ENCODE assay signal across 9 cellular contexts in genomic region chr4:184441461-184442392, GRCh38. TPM values are rescaled to one million over a fixed set of nuclear protein-coding genes. Genes with fewer than 3 reads are reported as not detected.
DNase-seq lines count a peak whose midpoint lies in the region; ATAC-seq and TF ChIP-seq lines count a peak whose summit lies in the region.
"Had no signal": no experiment of that assay in that cellular context is flagged by ENCODE, and none has a peak within 500 bp of the region (broad histone marks: within the 10 kb centered on the region; RNA-seq: fewer than 3 reads in every experiment).

No MANE protein-coding gene starts in this region.

- intact Hi-C loops in psoas muscle (cut with DNase I), result no loop called here

- ATAC-seq in T-helper 17 cell (no peak), gastroesophageal sphincter (no peak), psoas muscle (no peak)

- peak overlapping the region in 3 of 4 donors; percentile 10 to 36 (median 15) for H3K27ac ChIP-seq in gastroesophageal sphincter
- peak overlapping the region; percentile 39 for H3K27ac ChIP-seq in psoas muscle

- no peaks in the 10 kb centered on the region for H3K27me3 ChIP-seq in gastroesophageal sphincter
- no peaks in the 10 kb centered on the region for H3K27me3 ChIP-seq in psoas muscle (ENCODE audit: insufficient read depth in 3 of 3, low read length in 2 of 3)

- DNase-seq in EL (peak; percentile 47), T-helper 17 cell (no peak), psoas muscle (no peak), Kasumi-1 (lab: John Stamatoyannopoulos, UW) (no peak), GM03348 (ENCODE audit: low spot score) (no peak)
- DNase-seq in stimulated activated CD4-positive, alpha-beta T cell treated with anti-CD3 and anti-CD28 coated beads, Interleukin-2, amount 100 ng/mL, for 48 hours, result no peak
- DNase-seq: NCI-H1105 treated with DMSO at 0.1 percent for 48 hours; stimulated activated CD4-positive, alpha-beta T cell treated with anti-CD3 and anti-CD28 coated beads, Interleukin-4, amount 100 ng/mL, for 1 hour had no signal

- TF ChIP-seq CTCF in gastroesophageal sphincter (IDR thresholded peaks at IDR 0.05) (no peak), psoas muscle (IDR thresholded peaks at IDR 0.05) (no peak)

- no peak for TF ChIP-seq EP300 in gastroesophageal sphincter (IDR thresholded peaks at IDR 0.05)

- H3K4me3 ChIP-seq in gastroesophageal sphincter, result no peak overlapping the region
- no peak overlapping the region for H3K4me3 ChIP-seq in psoas muscle

- no peak overlapping the region for H3K4me3 Mint-ChIP-seq in T-helper 17 cell

- H3K36me3 ChIP-seq in gastroesophageal sphincter (no peaks in the 10 kb centered on the region), psoas muscle (ENCODE audit: insufficient read depth in 1 of 2, low read depth in 1 of 2) (no peaks in the 10 kb centered on the region)

- WGBS in gastroesophageal sphincter (ENCODE audit: low coverage in 1 of 2), 2 donors, result 51 to 54% methylated on average over 7 to 13 of the region's 13 CpGs
- WGBS in psoas muscle, 3 donors, result 53 to 60% (median 53%) methylated on average over 13 of the region's 13 CpGs

- peaks cover 66% of the 10 kb centered on the region for H3K4me1 Mint-ChIP-seq in T-helper 17 cell

- no peak for TF ChIP-seq POLR2A in gastroesophageal sphincter (IDR thresholded peaks at IDR 0.05)

- peak overlapping the region; percentile 75 for H3K27ac Mint-ChIP-seq in T-helper 17 cell

- H3K27me3 Mint-ChIP-seq in T-helper 17 cell, result no peaks in the 10 kb centered on the region

- peaks cover 2% of the 10 kb centered on the region for H3K36me3 Mint-ChIP-seq in T-helper 17 cell (ENCODE audit: low read depth)

- H3K9me3 ChIP-seq in T-helper 17 cell (ENCODE audit: control insufficient read depth, low read length, poor library complexity, severe bottlenecking) (no peaks in the 10 kb centered on the region), gastroesophageal sphincter (no peaks in the 10 kb centered on the region), psoas muscle (no peaks in the 10 kb centered on the region)

- H3K4me1 ChIP-seq in gastroesophageal sphincter (peaks cover 0 to 93% (median 10%) of the 10 kb centered on the region in 3 donors), psoas muscle (peaks cover 92% of the 10 kb centered on the region)

RNA-seq across cellular contexts. Expression of gene IRF2, which starts 32.6 kb away (rescaled TPM):
- total RNA-seq in T-helper 17 cell (10 to 100 TPM; 33.5 to 37.2 TPM), gastroesophageal sphincter (10 to 100 TPM; 34.1 to 41.7 (median 35.4) TPM), psoas muscle (10 to 100 TPM; 14.6 to 23.4 (median 16.3) TPM)
- 10 to 100 TPM in 2 of 3 donors, 1 to 10 TPM in 1; 6.7 to 28.9 (median 21.1) TPM for polyA plus RNA-seq in psoas muscle
